ENCODE assay signal across 16 cellular contexts in genomic region chr5:165321912-165322311, GRCh38.
DNase-seq lines count a peak whose midpoint lies in the region; ATAC-seq, FAIRE-seq and TF ChIP-seq lines count a peak whose summit lies in the region.
"Had no signal": no experiment of that assay in that cellular context is flagged by ENCODE, and none has a peak within 500 bp of the region (broad histone marks: within the 10 kb centered on the region; RNA-seq: fewer than 3 reads in every experiment).

No MANE protein-coding gene starts in this region.

- H3K4me3 Mint-ChIP-seq in activated CD8-positive, alpha-beta T cell treated with anti-CD3 and anti-CD28 coated beads for 36 hours, result no peak overlapping the region
- H3K4me3 Mint-ChIP-seq: CD4-positive, alpha-beta memory T cell; central memory CD8-positive, alpha-beta T cell; T-helper 1 cell treated with Interleukin-12 subunit alpha and Interleukin-12 subunit beta and Interleukin-4 antibody, amounts not matched to agents 30 μg/mL and 1 μg/mL, for 36 hours had no signal

- H3K27ac Mint-ChIP-seq in activated CD8-positive, alpha-beta T cell treated with anti-CD3 and anti-CD28 coated beads for 36 hours, result no peak overlapping the region
- H3K27ac Mint-ChIP-seq: CD4-positive, alpha-beta memory T cell; T-helper 1 cell treated with Interleukin-12 subunit alpha and Interleukin-12 subunit beta and Interleukin-4 antibody, amounts not matched to agents 30 μg/mL and 1 μg/mL, for 36 hours had no signal

- H3K4me1 Mint-ChIP-seq in activated CD8-positive, alpha-beta T cell treated with anti-CD3 and anti-CD28 coated beads for 36 hours (ENCODE audit: low read depth), result no peaks in the 10 kb centered on the region
- H3K4me1 Mint-ChIP-seq: CD4-positive, alpha-beta memory T cell; central memory CD8-positive, alpha-beta T cell had no signal

- no peak overlapping the region for H3K9ac ChIP-seq in adipocyte (ENCODE audit: low read length)

- no peak for ATAC-seq in activated CD8-positive, alpha-beta T cell treated with anti-CD3 and anti-CD28 coated beads for 36 hours
- ATAC-seq: Right ventricle myocardium inferior had no signal

- no peak for TF ChIP-seq CTCF in fibroblast of pulmonary artery (IDR thresholded peaks at IDR 0.05; ENCODE audit: low read length, missing control alignments)
- TF ChIP-seq CTCF in activated CD8-positive, alpha-beta T cell treated with anti-CD3 and anti-CD28 coated beads for 36 hours (IDR thresholded peaks at IDR 0.05), result no peak
- no peak for TF ChIP-seq CTCF in esophagus muscularis mucosa (IDR thresholded peaks at IDR 0.05)

- no peak for FAIRE-seq in HTR-8/SVneo (lab: Jason Lieb, UNC)
- FAIRE-seq: H54 had no signal

- H3K9me3 ChIP-seq in adipocyte (ENCODE audit: control insufficient read depth, low read length) (peaks cover 9% of the 10 kb centered on the region), esophagus muscularis mucosa (no peaks in the 10 kb centered on the region)
- H3K9me3 ChIP-seq: transverse colon had no signal

- H3K27ac ChIP-seq in esophagus muscularis mucosa (replicated peaks in 1 of 4), result no peak overlapping the region
- H3K27ac ChIP-seq: transverse colon had no signal

- no peak for TF ChIP-seq POLR2A in esophagus muscularis mucosa (IDR thresholded peaks at IDR 0.05; ENCODE audit: low read depth)

- H3K36me3 ChIP-seq in adipocyte (ENCODE audit: control insufficient read depth, insufficient read depth, low read length, severe bottlenecking), result no peaks in the 10 kb centered on the region
- H3K36me3 ChIP-seq in esophagus muscularis mucosa, result no peaks in the 10 kb centered on the region
- H3K36me3 ChIP-seq: transverse colon had no signal

- POLR2A ChIA-PET in HEK293T (lab: Yijun Ruan, JAX), result no interaction called here
- POLR2A ChIA-PET in activated CD8-positive, alpha-beta T cell treated with anti-CD3 and anti-CD28 coated beads for 36 hours (lab: Charles Lee), result no interaction called here

- CTCF ChIA-PET in HEK293T (lab: Yijun Ruan, JAX), result no interaction called here
- CTCF ChIA-PET in activated CD8-positive, alpha-beta T cell treated with anti-CD3 and anti-CD28 coated beads for 36 hours (lab: Charles Lee), result no interaction called here

- H3K9me3 Mint-ChIP-seq in activated CD8-positive, alpha-beta T cell treated with anti-CD3 and anti-CD28 coated beads for 36 hours, result peaks cover 4% of the 10 kb centered on the region

- H3K4me3 ChIP-seq in adipocyte (ENCODE audit: low read length) (no peak overlapping the region), fibroblast of pulmonary artery (replicated peaks; ENCODE audit: low read depth, low read length) (no peak overlapping the region), esophagus muscularis mucosa (no peak overlapping the region)
- H3K4me3 ChIP-seq: transverse colon had no signal

- 76% methylated on average over 4 of the region's 4 CpGs for WGBS in esophagus muscularis mucosa

- no peak for TF ChIP-seq EP300 in esophagus muscularis mucosa (IDR thresholded peaks at IDR 0.05)

- H3K4me1 ChIP-seq in adipocyte (ENCODE audit: control insufficient read depth, insufficient read depth, low read length) (peaks cover 6% of the 10 kb centered on the region), esophagus muscularis mucosa (no peaks in the 10 kb centered on the region)
- H3K4me1 ChIP-seq: transverse colon had no signal

- no peaks in the 10 kb centered on the region for H3K36me3 Mint-ChIP-seq in activated CD8-positive, alpha-beta T cell treated with anti-CD3 and anti-CD28 coated beads for 36 hours (ENCODE audit: low read depth)

- intact Hi-C loops in activated CD8-positive, alpha-beta T cell treated with anti-CD3 and anti-CD28 coated beads for 36 hours (cut with micrococcal nuclease), result no loop called here
- intact Hi-C loops in esophagus muscularis mucosa (cut with DNase I), result no loop called here

- DNase-seq in A172 (ENCODE audit: low spot score) (peak; percentile 69), HTR-8/SVneo (ENCODE audit: insufficient read length, low spot score) (peak; percentile 46), adipocyte (ENCODE audit: low read depth) (peak; percentile 80), fibroblast of pulmonary artery (ENCODE audit: low read depth) (peak; percentile 65), NCI-H510A treated with DMSO at 0.1 percent for 48 hours (lab: John Stamatoyannopoulos, UW) (no peak), HEK293T (ENCODE audit: extremely low spot score) (no peak), esophagus muscularis mucosa (ENCODE audit: extremely low spot score) (no peak)
- no peak for DNase-seq in activated CD8-positive, alpha-beta T cell treated with anti-CD3 and anti-CD28 coated beads for 36 hours
- DNase-seq: CD4-positive, alpha-beta memory T cell; MV-4-11; NCI-H774; transverse colon had no signal

- H3K27me3 Mint-ChIP-seq in activated CD8-positive, alpha-beta T cell treated with anti-CD3 and anti-CD28 coated beads for 36 hours, result no peaks in the 10 kb centered on the region
- H3K27me3 Mint-ChIP-seq: CD4-positive, alpha-beta memory T cell; central memory CD8-positive, alpha-beta T cell had no signal

- H3K27me3 ChIP-seq in adipocyte (replicated peaks; ENCODE audit: control insufficient read depth, insufficient read depth, low read length), result no peaks in the 10 kb centered on the region
- no peaks in the 10 kb centered on the region for H3K27me3 ChIP-seq in esophagus muscularis mucosa
- H3K27me3 ChIP-seq: transverse colon had no signal

TF ChIP-seq in HEK293T, 16 proteins besides CTCF, POLR2A, EP300 and RAD21:
- TF ChIP-seq FOXM1 (IDR thresholded peaks at IDR 0.05; ENCODE audit: borderline replicate concordance) (no peak), L3MBTL2 (conservative IDR thresholded peaks at IDR 0.05) (no peak), FOXK2 (IDR thresholded peaks at IDR 0.05) (no peak), NFRKB (IDR thresholded peaks at IDR 0.05) (no peak), SP1 (IDR thresholded peaks at IDR 0.05) (no peak), CTBP1 (IDR thresholded peaks at IDR 0.05; ENCODE audit: borderline replicate concordance) (no peak), ARNT (IDR thresholded peaks at IDR 0.05) (no peak), ZNF384 (IDR thresholded peaks at IDR 0.05) (no peak), HDGF (IDR thresholded peaks at IDR 0.05; ENCODE audit: borderline replicate concordance) (no peak), ELF4 (IDR thresholded peaks at IDR 0.05) (no peak), PKNOX1 (IDR thresholded peaks at IDR 0.05) (no peak), SUZ12 (IDR thresholded peaks at IDR 0.05) (no peak), LEF1 (IDR thresholded peaks at IDR 0.05; ENCODE audit: borderline replicate concordance) (no peak), BHLHE40 (IDR thresholded peaks at IDR 0.05; ENCODE audit: borderline replicate concordance) (no peak), FOXA1 (IDR thresholded peaks at IDR 0.05) (no peak), TARDBP (IDR thresholded peaks at IDR 0.05) (no peak)

Comparison
In these comparisons a context has a peak if more than half of its experiments do, and no peak if none do; other contexts are left out.
1. DNase-seq: peak in A172 (single experiment), HTR-8/SVneo (single experiment), adipocyte (single experiment) and fibroblast of pulmonary artery (single experiment); none in NCI-H510A treated with DMSO at 0.1 percent for 48 hours (single experiment), HEK293T (single experiment), activated CD8-positive, alpha-beta T cell treated with anti-CD3 and anti-CD28 coated beads for 36 hours (single experiment) and esophagus muscularis mucosa (single experiment).